Comparison of ENCODE assay signal across 1 cellular context in genomic region chr11:130314184-130314748, GRCh38.
TF ChIP-seq lines count a peak whose summit lies in the region.

No MANE protein-coding gene starts in this region.

TF ChIP-seq in HepG2, 621 proteins besides CTCF, POLR2A, EP300 and RAD21 (continued from another document and continues in another):
- TF ChIP-seq ZHX2 (IDR thresholded peaks at IDR 0.05; ENCODE audit: low read depth) (no peak), ZHX2 (CRISPR knock-in tag; IDR thresholded peaks at IDR 0.05; ENCODE audit: borderline replicate concordance) (0 out of 2 replicates have a peak, but pooled peaks have one; percentile 24), AGO1 (IDR thresholded peaks at IDR 0.05; ENCODE audit: low read depth, low read length, poor library complexity, severe bottlenecking) (no peak), ZNF18 (CRISPR knock-in tag; IDR thresholded peaks at IDR 0.05; ENCODE audit: insufficient replicate concordance) (no peak), ZNF451 (CRISPR knock-in tag; IDR thresholded peaks at IDR 0.05) (peak; percentile 27; the same call in 1 of the 2 replicates), JUN (CRISPR knock-in tag; IDR thresholded peaks at IDR 0.05) (no peak), KDM5A (IDR thresholded peaks at IDR 0.05; ENCODE audit: borderline replicate concordance, low read length) (no peak), MIER3 (CRISPR knock-in tag; IDR thresholded peaks at IDR 0.05; ENCODE audit: borderline replicate concordance) (no peak), HNF1B (CRISPR knock-in tag; IDR thresholded peaks at IDR 0.05) (no peak), THAP8 (CRISPR knock-in tag; IDR thresholded peaks at IDR 0.05; ENCODE audit: borderline replicate concordance) (no peak), YY1 (IDR thresholded peaks at IDR 0.05; ENCODE audit: insufficient read depth, insufficient replicate concordance, low read depth, low read length) (peak; percentile 15), ZNF143 (CRISPR knock-in tag; IDR thresholded peaks at IDR 0.05) (no peak), HOMEZ (CRISPR knock-in tag; IDR thresholded peaks at IDR 0.05; ENCODE audit: low read depth) (no peak), IRF2 (CRISPR knock-in tag; IDR thresholded peaks at IDR 0.05) (no peak), PITX1 (CRISPR knock-in tag; IDR thresholded peaks at IDR 0.05) (no peak), SALL2 (CRISPR knock-in tag; IDR thresholded peaks at IDR 0.05) (no peak; the same call in 1 of the 2 replicates), ZNF407 (CRISPR knock-in tag; IDR thresholded peaks at IDR 0.05; ENCODE audit: not compliant biosample characterization) (peak; percentile 51), MATR3 (CRISPR knock-in tag; IDR thresholded peaks at IDR 0.05) (no peak), TMF1 (CRISPR knock-in tag; IDR thresholded peaks at IDR 0.05; ENCODE audit: low read depth) (peak; percentile 58; the same call in 1 of the 2 replicates), ISX (CRISPR knock-in tag; conservative IDR thresholded peaks at IDR 0.05) (no peak), PHF8 (CRISPR knock-in tag; IDR thresholded peaks at IDR 0.05) (peak; percentile 68), HIC2 (CRISPR knock-in tag; IDR thresholded peaks at IDR 0.05; ENCODE audit: low read depth) (no peak), DDIT3 (CRISPR knock-in tag; IDR thresholded peaks at IDR 0.05) (no peak), TFAP4 (IDR thresholded peaks at IDR 0.05; ENCODE audit: borderline replicate concordance, low read depth) (peak; percentile 11; the same call in 1 of the 2 replicates), ZNF512B (CRISPR knock-in tag; IDR thresholded peaks at IDR 0.05; ENCODE audit: borderline replicate concordance) (no peak), ZNF839 (CRISPR knock-in tag; IDR thresholded peaks at IDR 0.05; ENCODE audit: borderline replicate concordance) (no peak)
